34 cellular contexts compared by ENCODE assay signal in genomic region chr4:724131-724530, GRCh38. TPM values are rescaled to one million over a fixed set of nuclear protein-coding genes. Genes with fewer than 3 reads are reported as not detected.
DNase-seq lines count a peak whose midpoint lies in the region; ATAC-seq and TF ChIP-seq lines count a peak whose summit lies in the region.
"Had no signal": no experiment of that assay in that cellular context is flagged by ENCODE, and none has a peak within 500 bp of the region (broad histone marks: within the 10 kb centered on the region; RNA-seq: fewer than 3 reads in every experiment).

No MANE protein-coding gene starts in this region.

- H3K23ac ChIP-seq in trophoblast cell (ENCODE audit: low read length) = no peak overlapping the region

- H3K79me2 ChIP-seq in fibroblast of lung (ENCODE audit: control insufficient read depth, insufficient read depth, low read length) (peaks cover 65% of the 10 kb centered on the region), trophoblast cell (ENCODE audit: control insufficient read depth, insufficient read depth, low read length, poor library complexity) (peaks cover 27% of the 10 kb centered on the region)

- H3K9me3 ChIP-seq in Caco-2 (no peaks in the 10 kb centered on the region), T-helper 17 cell (ENCODE audit: control insufficient read depth, low read length, poor library complexity, severe bottlenecking) (no peaks in the 10 kb centered on the region), fibroblast of lung (ENCODE audit: control insufficient read depth, insufficient read depth, low read depth, low read length) (no peaks in the 10 kb centered on the region), trophoblast cell (ENCODE audit: insufficient read depth, low read depth, low read length) (peaks cover 8% of the 10 kb centered on the region), spleen (no peaks in the 10 kb centered on the region)
- H3K9me3 ChIP-seq: HAP-1, pancreas, tibial artery had no signal

- no peaks in the 10 kb centered on the region for H3K27me3 ChIP-seq in Caco-2 (replicated peaks; ENCODE audit: control insufficient read depth, insufficient read depth, low read length)
- no peaks in the 10 kb centered on the region for H3K27me3 ChIP-seq in fibroblast of lung (ENCODE audit: control insufficient read depth, insufficient read depth, low read length)
- no peaks in the 10 kb centered on the region for H3K27me3 ChIP-seq in trophoblast cell (ENCODE audit: insufficient read depth, low read length)
- no peaks in the 10 kb centered on the region for H3K27me3 ChIP-seq in spleen (replicated peaks in 1 of 7)
- H3K27me3 ChIP-seq: BLaER1, pancreas, tibial artery had no signal

- no peak overlapping the region for H4K91ac ChIP-seq in trophoblast cell (ENCODE audit: low read depth, low read length)

- H3K18ac ChIP-seq in trophoblast cell (ENCODE audit: low read length) = no peak overlapping the region

- CTCF ChIA-PET in Caco-2 (lab: Charles Lee) = interaction anchor here (0.7 kb wide), 1 partner anchor 40 kb away, joined by 4 read pairs; no protein-coding TSS in a partner anchor

- no peak for TF ChIP-seq POLR2A in spleen (IDR thresholded peaks at IDR 0.05)

- H3K27ac ChIP-seq in fibroblast of lung (ENCODE audit: insufficient read depth, low read length) = peak overlapping the region; percentile 70
- no peak overlapping the region for H3K27ac ChIP-seq in trophoblast cell (ENCODE audit: low read depth, low read length)
- peak overlapping the region in 2 of 8 donors; percentile 17 to 28 for H3K27ac ChIP-seq in spleen
- H3K27ac ChIP-seq: BLaER1, pancreas, tibial artery, WERI-Rb-1 had no signal

- ATAC-seq in T-helper 17 cell = no peak
- no peak for ATAC-seq in HG02852 (IDR thresholded peaks at IDR 0.05; ENCODE audit: unreplicated experiment)
- ATAC-seq: esophagus mucosa; naive thymus-derived CD4-positive, alpha-beta T cell; pancreas had no signal

- no peak for DNase-seq in Caco-2
- no peak for DNase-seq in T-helper 17 cell
- DNase-seq in fibroblast of lung (ENCODE audit: low read depth in 2 of 2) = no peak
- DNase-seq in trophoblast cell = no peak
- DNase-seq in NCI-H510A treated with DMSO at 0.1 percent for 48 hours (lab: John Stamatoyannopoulos, UW) = no peak
- DNase-seq in spleen = no peak
- DNase-seq: activated CD4-positive, alpha-beta T cell treated with anti-CD3 and anti-CD28 coated beads for 48 hours; activated gamma-delta T cell; activated T-cell treated with anti-CD3 and anti-CD28 coated beads, Interleukin-2, amount 50 U/mL, for 1 hour; COR-L47; DMS79; effector memory CD4-positive, alpha-beta T cell; foreskin melanocyte; GDM1; hippocampal formation; mesendoderm; naive thymus-derived CD4-positive, alpha-beta T cell; NCI-H1092 treated with DMSO at 0.1 percent for 48 hours; NCI-H1930; NCI-H526; NK-92 treated with Interleukin-12 subunit alpha and Interleukin-12 subunit beta, amount 100 ng/mL, for 24 hours; SHP77 treated with DMSO at 0.1 percent for 48 hours; stimulated activated CD4-positive, alpha-beta T cell treated with anti-CD3 and anti-CD28 coated beads, Interleukin-15, amount 100 ng/mL, for 24 hours; stimulated activated naive CD4-positive, alpha-beta T cell treated with Interleukin-2 at 50 U/mL for 16 hours; SW 1271; T1000; tibial artery; WERI-Rb-1 had no signal

- H3K27me3 Mint-ChIP-seq in Caco-2 (ENCODE audit: insufficient read depth, unreplicated experiment) (no peaks in the 10 kb centered on the region), T-helper 17 cell (no peaks in the 10 kb centered on the region)
- H3K27me3 Mint-ChIP-seq: naive thymus-derived CD4-positive, alpha-beta T cell had no signal

- no peak overlapping the region for H2AK5ac ChIP-seq in trophoblast cell (ENCODE audit: low read length)

- H2AFZ ChIP-seq in fibroblast of lung (ENCODE audit: low read length) (no peak overlapping the region), trophoblast cell (ENCODE audit: insufficient read depth, low read length, poor library complexity) (no peak overlapping the region)

- peak overlapping the region; percentile 14 for H3K4ac ChIP-seq in trophoblast cell (ENCODE audit: low read depth, low read length)

- peak overlapping the region; percentile 33 for H3K27ac Mint-ChIP-seq in Caco-2 (ENCODE audit: unreplicated experiment)
- H3K27ac Mint-ChIP-seq in T-helper 17 cell = peak overlapping the region; percentile 32

- H3K4me1 Mint-ChIP-seq in Caco-2 (ENCODE audit: low read depth, unreplicated experiment) (peaks cover 9% of the 10 kb centered on the region), T-helper 17 cell (peaks cover 15% of the 10 kb centered on the region)

- H3K4me2 ChIP-seq in fibroblast of lung (ENCODE audit: extremely low read depth, insufficient read depth, low read length) (no peak overlapping the region), trophoblast cell (ENCODE audit: low read length) (no peak overlapping the region)
- H3K4me2 ChIP-seq: BLaER1 had no signal

- intact Hi-C loops in Caco-2 (cut with micrococcal nuclease; ENCODE audit: unreplicated experiment) = no loop called here
- intact Hi-C loops in spleen (cut with DNase I; ENCODE audit: low total_unique reads) = no loop called here

- H3K4me3 ChIP-seq in Caco-2 (ENCODE audit: low read depth, low read length) (no peak overlapping the region), fibroblast of lung (replicated peaks in 1 of 4; ENCODE audit: control extremely low read depth in 1 of 4, insufficient read depth in 1 of 4, low read depth in 3 of 4, low read length in 4 of 4) (no peak overlapping the region), trophoblast cell (ENCODE audit: low read depth, low read length) (no peak overlapping the region), spleen (no peak overlapping the region)
- H3K4me3 ChIP-seq: BLaER1, HAP-1, pancreas, tibial artery had no signal

- BruUV-seq in Caco-2 (replicated peaks; lab: Mats Ljungman, UMichigan) = no TSS peak

- H3K36me3 ChIP-seq in Caco-2 (ENCODE audit: control insufficient read depth, insufficient read depth, low read length) (0 out of 2 replicates have a peak, but pooled peaks cover 3% of the 10 kb centered on the region), fibroblast of lung (ENCODE audit: control insufficient read depth, insufficient read depth, low read length) (peaks cover 3% of the 10 kb centered on the region), trophoblast cell (ENCODE audit: control insufficient read depth in 1 of 2, insufficient read depth in 2 of 2, low read length in 2 of 2) (peaks cover 34 to 56% of the 10 kb centered on the region in 2 experiments), spleen (peaks cover 0 to 58% (median 4%) of the 10 kb centered on the region in 6 donors)

- no peak overlapping the region for H2BK120ac ChIP-seq in trophoblast cell (ENCODE audit: insufficient read depth, low read length, poor library complexity)

- H2BK5ac ChIP-seq in trophoblast cell (ENCODE audit: low read depth, low read length, poor library complexity) = no peak overlapping the region

- POLR2A ChIA-PET in Caco-2 (lab: Charles Lee) = no interaction called here

- no peaks in the 10 kb centered on the region for H3K9me3 Mint-ChIP-seq in Caco-2 (ENCODE audit: unreplicated experiment)

- no peak overlapping the region for H4K8ac ChIP-seq in trophoblast cell (ENCODE audit: low read depth, low read length)

- no peak overlapping the region for H3K14ac ChIP-seq in trophoblast cell (ENCODE audit: low read length)

- peak overlapping the region; percentile 51 for H3K9ac ChIP-seq in fibroblast of lung (ENCODE audit: insufficient read depth, low read length)
- H3K9ac ChIP-seq in trophoblast cell (ENCODE audit: low read length) = no peak overlapping the region
- H3K9ac ChIP-seq: BLaER1 had no signal

- TF ChIP-seq CTCF in Caco-2 (IDR thresholded peaks at IDR 0.05; ENCODE audit: insufficient read depth in 1 of 2, low read depth in 1 of 2, low read length in 1 of 2, severe bottlenecking in 1 of 2, unreplicated experiment in 1 of 2) = no peak
- TF ChIP-seq CTCF in fibroblast of lung (conservative IDR thresholded peaks at IDR 0.05 in 1 of 2, IDR thresholded peaks at IDR 0.05 in 1 of 2; ENCODE audit: low read depth in 1 of 2, low read length in 2 of 2) = no peak
- no peak for TF ChIP-seq CTCF in spleen (IDR thresholded peaks at IDR 0.05 in 8 of 11, conservative IDR thresholded peaks at IDR 0.05 in 3 of 11)

- H3K4me1 ChIP-seq in Caco-2 (no peaks in the 10 kb centered on the region), fibroblast of lung (ENCODE audit: control insufficient read depth, extremely low read depth, insufficient read depth, low read length) (peaks cover 21% of the 10 kb centered on the region), trophoblast cell (ENCODE audit: control insufficient read depth in 1 of 2, insufficient read depth in 2 of 2, low read length in 2 of 2) (peaks cover 0 to 3% of the 10 kb centered on the region in 2 experiments), spleen (peaks cover 2 to 82% (median 30%) of the 10 kb centered on the region in 6 donors)
- H3K4me1 ChIP-seq: HAP-1, pancreas had no signal

- H2BK12ac ChIP-seq in trophoblast cell (ENCODE audit: low read length) = no peak overlapping the region

- H3K36me3 Mint-ChIP-seq in Caco-2 (ENCODE audit: insufficient read depth, unreplicated experiment) = peaks cover 45% of the 10 kb centered on the region
- no peaks in the 10 kb centered on the region for H3K36me3 Mint-ChIP-seq in T-helper 17 cell (ENCODE audit: low read depth)

- H3K4me3 Mint-ChIP-seq in Caco-2 (ENCODE audit: unreplicated experiment) = no peak overlapping the region
- H3K4me3 Mint-ChIP-seq in T-helper 17 cell = no peak overlapping the region

- H4K20me1 ChIP-seq in fibroblast of lung (ENCODE audit: control insufficient read depth, extremely low read depth, insufficient read depth, low read length) = no peaks in the 10 kb centered on the region

- WGBS in trophoblast cell (ENCODE audit: extremely low coverage, insufficient coverage, insufficient read length) = no CpG with 5 or more reads among the region's 16 CpGs
- 89 to 95% (median 91%) methylated on average over 16 of the region's 16 CpGs for WGBS in spleen, 5 donors

- no peak overlapping the region for H4K12ac ChIP-seq in trophoblast cell (ENCODE audit: low read depth, low read length)

- H3K79me1 ChIP-seq in trophoblast cell (ENCODE audit: low read length) = no peaks in the 10 kb centered on the region

RNA-seq across cellular contexts. Expression of gene PCGF3, which starts 18.5 kb away (rescaled TPM):
- total RNA-seq in Caco-2 (2022) (36.6 and 38.0 TPM in 2 replicates), T-helper 17 cell (10 to 100 TPM; 31.3 to 38.0 TPM), fibroblast of lung (27.1 and 30.0 TPM in 2 replicates), spleen (100 to 1,000 TPM in 1 of 7 donors, 10 to 100 TPM in 6; 52.0 to 102 (median 80.3) TPM)
- polyA plus RNA-seq in fibroblast of lung (24.8 and 25.6 TPM in 2 replicates), spleen (10 to 100 TPM; 29.7 to 84.2 (median 53.3) TPM)
- polyA plus RNA-seq in fibroblast of lung (2012) = 21.9 and 25.8 TPM in 2 replicates
- 42.8 and 80.2 TPM in 2 replicates for polyA minus RNA-seq in fibroblast of lung (ENCODE audit: low replicate concordance)
- polyA plus RNA-seq in trophoblast cell (2013) = 63.6 and 66.1 TPM in 2 replicates

RNA-seq across cellular contexts. Expression of gene SLC49A3, which starts 35.2 kb away (rescaled TPM):
- 0.20 TPM in 1 of 2 replicates, not detected in the other for total RNA-seq in Caco-2 (2022)
- 1 to 10 TPM; 1.1 to 2.7 TPM for total RNA-seq in T-helper 17 cell
- total RNA-seq in fibroblast of lung = 3.9 and 5.1 TPM in 2 replicates
- 0.42 and 0.62 TPM in 2 replicates for polyA plus RNA-seq in fibroblast of lung
- 0.99 and 1.1 TPM in 2 replicates for polyA plus RNA-seq in fibroblast of lung (2012)
- 0.30 and 0.35 TPM in 2 replicates for polyA minus RNA-seq in fibroblast of lung (ENCODE audit: low replicate concordance)
- polyA plus RNA-seq in trophoblast cell (2013) = 1.8 and 2.1 TPM in 2 replicates
- total RNA-seq in spleen = 10 to 100 TPM; 11.2 to 28.8 (median 21.2) TPM
- 10 to 100 TPM in 2 of 3 donors, 1 to 10 TPM in 1; 5.6 to 19.3 (median 11.7) TPM for polyA plus RNA-seq in spleen
- polyA plus RNA-seq: AG04450; naive thymus-derived CD4-positive, alpha-beta T cell had no signal

RNA-seq across cellular contexts. Expression of gene MYL5, which starts 49.8 kb away (rescaled TPM):
- total RNA-seq in Caco-2 (2022) (17.1 and 21.8 TPM in 2 replicates), T-helper 17 cell (10 to 100 TPM; 20.3 to 22.9 TPM), fibroblast of lung (13.4 and 14.4 TPM in 2 replicates), spleen (10 to 100 TPM in 6 of 7 donors, 1 to 10 TPM in 1; 9.2 to 28.2 (median 14.6) TPM)
- polyA plus RNA-seq in fibroblast of lung (8.6 and 9.6 TPM in 2 replicates), spleen (10 to 100 TPM; 18.9 to 32.6 (median 20.0) TPM)
- 16.7 and 19.1 TPM in 2 replicates for polyA plus RNA-seq in fibroblast of lung (2012)
- 8.2 and 19.7 TPM in 2 replicates for polyA minus RNA-seq in fibroblast of lung (ENCODE audit: low replicate concordance)
- polyA plus RNA-seq in trophoblast cell (2013) = 5.2 and 5.5 TPM in 2 replicates

RNA-seq across cellular contexts. Expression of gene ATP5ME, which starts 50.1 kb away (rescaled TPM):
- total RNA-seq in Caco-2 (2022) (244 and 257 TPM in 2 replicates), T-helper 17 cell (100 to 1,000 TPM in 1 of 2 donors, 10 to 100 TPM in 1; 98.4 to 120 TPM), fibroblast of lung (204 and 257 TPM in 2 replicates), spleen (100 to 1,000 TPM in 4 of 7 donors, 10 to 100 TPM in 3; 51.7 to 187 (median 160) TPM)
- polyA plus RNA-seq in fibroblast of lung (356 and 367 TPM in 2 replicates), spleen (100 to 1,000 TPM; 444 to 497 (median 461) TPM)
- polyA plus RNA-seq in fibroblast of lung (2012) = 848 and 872 TPM in 2 replicates
- 25.8 and 82.6 TPM in 2 replicates for polyA minus RNA-seq in fibroblast of lung (ENCODE audit: low replicate concordance)
- polyA plus RNA-seq in trophoblast cell (2013) = 783 and 790 TPM in 2 replicates
